In the genomic region with DNA sequence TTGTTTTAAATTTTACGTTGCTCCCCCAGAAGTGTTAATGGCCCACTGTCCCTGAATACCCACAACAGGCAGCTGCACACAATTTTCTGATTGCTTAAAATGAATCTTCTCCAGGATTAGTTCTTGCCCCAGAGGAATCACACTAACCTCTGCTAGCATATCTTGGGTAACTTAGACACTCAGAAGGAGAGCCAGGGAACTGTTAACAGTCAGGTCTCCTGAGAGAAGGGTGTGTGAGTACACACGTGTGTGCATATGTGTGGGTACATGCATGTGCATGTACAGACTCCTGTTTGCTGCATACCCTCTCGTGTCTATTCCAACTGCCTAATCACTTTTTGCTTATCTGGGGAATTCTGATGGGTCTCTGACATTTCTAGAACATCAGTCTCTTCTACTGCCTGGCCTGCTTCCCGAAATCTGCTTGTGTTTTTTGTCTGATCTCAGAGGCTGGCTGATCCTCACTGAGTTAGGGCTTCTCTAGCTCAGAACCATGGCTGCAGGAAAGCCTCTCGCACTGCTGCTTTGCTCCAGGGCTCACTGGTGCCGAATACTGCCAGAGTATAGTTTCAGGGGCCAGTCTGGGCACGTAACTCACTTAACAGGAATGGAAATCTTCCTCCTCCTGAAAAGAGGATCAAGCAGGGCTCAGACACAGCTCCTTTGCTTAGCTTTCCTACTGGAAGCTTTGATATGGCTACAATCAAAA, we compare ENCODE assay signal across 18 cellular contexts.
DNase-seq lines count a peak whose midpoint lies in the region; ATAC-seq, FAIRE-seq and TF ChIP-seq lines count a peak whose summit lies in the region.
"Had no signal": no experiment of that assay in that cellular context is flagged by ENCODE, and none has a peak within 500 bp of the region (broad histone marks: within the 10 kb centered on the region; RNA-seq: fewer than 3 reads in every experiment).

No MANE protein-coding gene starts in this region.

- H3K4me3 ChIP-seq in cardiac muscle cell (no peak overlapping the region), right atrium auricular region (no peak overlapping the region), choroid plexus epithelial cell (ENCODE audit: low read depth, low read length) (no peak overlapping the region), keratinocyte (ENCODE audit: control insufficient read depth in 2 of 3, extremely low read depth in 1 of 3, insufficient read depth in 2 of 3, low read depth in 1 of 3, low read length in 3 of 3) (no peak overlapping the region)
- H3K4me3 ChIP-seq: pancreas, spleen, vagina had no signal

- no peaks in the 10 kb centered on the region for H3K9me1 ChIP-seq in keratinocyte (ENCODE audit: control insufficient read depth, extremely low read depth, insufficient read depth, low read length)

- H3K27ac ChIP-seq in cardiac muscle cell: peak overlapping the region; percentile 90
- no peak overlapping the region for H3K27ac ChIP-seq in right atrium auricular region
- no peak overlapping the region for H3K27ac ChIP-seq in keratinocyte (ENCODE audit: control insufficient read depth, insufficient read depth, low read length)
- H3K27ac ChIP-seq: pancreas, spleen, vagina had no signal

- H4K20me1 ChIP-seq in keratinocyte (ENCODE audit: control insufficient read depth, extremely low read depth, insufficient read depth, low read length): no peaks in the 10 kb centered on the region

- DNase-seq in cardiac muscle cell (ENCODE audit: low read depth in 1 of 2, low spot score in 1 of 2): peak; percentile 33
- no peak for DNase-seq in right atrium auricular region (ENCODE audit: low spot score)
- DNase-seq in choroid plexus epithelial cell (ENCODE audit: low read depth): peak; percentile 19
- DNase-seq in keratinocyte (ENCODE audit: low read depth, low spot score): peak; percentile 17
- no peak for DNase-seq in urothelium cell line (ENCODE audit: low spot score)
- DNase-seq in KBM-7: no peak
- no peak for DNase-seq in NAMALWA (ENCODE audit: low spot score)
- DNase-seq: activated CD4-positive, alpha-beta T cell treated with anti-CD3 and anti-CD28 coated beads for 4 hours; activated naive CD4-positive, alpha-beta T cell treated with anti-CD3 and anti-CD28 coated beads, Interleukin-2, amount 10 ng/mL, durations not matched to agents 7 days and 5 days; CD4-positive, alpha-beta memory T cell; pancreas; SHP77; spleen; stimulated activated naive CD8-positive, alpha-beta T cell treated with anti-CD3 and anti-CD28 coated beads, Interleukin-15, Interleukin-2, amounts not matched to agents 100 U/mL and 50 U/mL, for 24 hours had no signal

- H3K9me3 ChIP-seq in cardiac muscle cell (ENCODE audit: low read depth): no peaks in the 10 kb centered on the region
- H3K9me3 ChIP-seq in right atrium auricular region: no peaks in the 10 kb centered on the region
- no peaks in the 10 kb centered on the region for H3K9me3 ChIP-seq in keratinocyte (ENCODE audit: control insufficient read depth, low read depth, low read length)
- H3K9me3 ChIP-seq: pancreas, spleen, vagina had no signal

- peak; percentile 78 for FAIRE-seq in keratinocyte (lab: Jason Lieb, UNC)
- FAIRE-seq in urothelium cell line (lab: Jason Lieb, UNC): peak; percentile 5
- FAIRE-seq: endothelial cell of umbilical vein, GM12892, pancreas had no signal

- H3K9ac ChIP-seq in keratinocyte (ENCODE audit: control insufficient read depth, extremely low read depth, insufficient read depth, low read length): no peak overlapping the region

- no peaks in the 10 kb centered on the region for H3K79me2 ChIP-seq in keratinocyte (ENCODE audit: control insufficient read depth, insufficient read depth, low read length)

- peaks cover 6% of the 10 kb centered on the region for H3K4me1 ChIP-seq in cardiac muscle cell (ENCODE audit: low read depth)
- H3K4me1 ChIP-seq in right atrium auricular region: peaks cover 0 to 8% of the 10 kb centered on the region in 2 donors
- H3K4me1 ChIP-seq in keratinocyte (ENCODE audit: control insufficient read depth, extremely low read depth, insufficient read depth, low read length): peaks cover 13% of the 10 kb centered on the region
- H3K4me1 ChIP-seq: pancreas, spleen, vagina had no signal

- ATAC-seq in GM21526 (IDR thresholded peaks at IDR 0.05; ENCODE audit: low FRiP score, unreplicated experiment): no peak
- ATAC-seq: stimulated activated naive CD8-positive, alpha-beta T cell treated with anti-CD3 and anti-CD28 coated beads, Interleukin-15, Interleukin-2, amounts not matched to agents 100 U/mL and 50 U/mL, for 24 hours had no signal

- H3K36me3 ChIP-seq in cardiac muscle cell (peaks cover 4% of the 10 kb centered on the region), right atrium auricular region (no peaks in the 10 kb centered on the region), keratinocyte (ENCODE audit: control insufficient read depth in 2 of 2, extremely low read depth in 1 of 2, insufficient read depth in 2 of 2, low read length in 2 of 2) (no peaks in the 10 kb centered on the region)
- H3K36me3 ChIP-seq: pancreas, spleen, vagina had no signal

- no peaks in the 10 kb centered on the region for H3K27me3 ChIP-seq in cardiac muscle cell
- no peaks in the 10 kb centered on the region for H3K27me3 ChIP-seq in right atrium auricular region
- H3K27me3 ChIP-seq in keratinocyte (ENCODE audit: control insufficient read depth, extremely low read depth, insufficient read depth, low read length): no peaks in the 10 kb centered on the region
- H3K27me3 ChIP-seq: pancreas, spleen, vagina had no signal

- peak overlapping the region; percentile 49 for H3K4me2 ChIP-seq in keratinocyte (ENCODE audit: control insufficient read depth, extremely low read depth, insufficient read depth, low read depth, low read length)

- dilution Hi-C loops in keratinocyte (cut with MboI; ENCODE audit: extremely low pct_ligation_motif_present, low sequenced_read_pairs): no loop called here

- in situ Hi-C loops in KBM-7 (cut with MboI; ENCODE audit: low pct_unique_long_range_greater_than_20kb, low sequenced_read_pairs): no loop called here

- no peak overlapping the region for H2AFZ ChIP-seq in keratinocyte (ENCODE audit: control insufficient read depth, low read length)

- no peak for TF ChIP-seq CTCF in cardiac muscle cell (IDR thresholded peaks at IDR 0.05; ENCODE audit: low read depth, low read length)
- no peak for TF ChIP-seq CTCF in right atrium auricular region (IDR thresholded peaks at IDR 0.05)
- TF ChIP-seq CTCF in choroid plexus epithelial cell (conservative IDR thresholded peaks at IDR 0.05; ENCODE audit: low read depth, low read length): no peak
- no peak for TF ChIP-seq CTCF in keratinocyte (optimal IDR thresholded peaks at IDR 0.05 in 1 of 3, IDR thresholded peaks at IDR 0.05 in 1 of 3, conservative IDR thresholded peaks at IDR 0.05 in 1 of 3; ENCODE audit: extremely low read depth in 1 of 3, insufficient read depth in 2 of 3, low read length in 3 of 3)

Comparison
In these comparisons a context has a peak if more than half of its experiments do, and no peak if none do; other contexts are left out.
1. DNase-seq: peak in cardiac muscle cell (2 of 2), choroid plexus epithelial cell (single experiment) and keratinocyte (single experiment); none in right atrium auricular region (single experiment), urothelium cell line (single experiment), KBM-7 (single experiment) and NAMALWA (single experiment).